Comparison of ENCODE assay signal across 1 cellular context in genomic region chr11:86103808-86104207, GRCh38.
A peak's percentile ranks its signal among the peaks of the same experiment; 100 is the strongest.
TF ChIP-seq lines count a peak whose summit lies in the region.

No MANE protein-coding gene starts in this region.

TF ChIP-seq in K562, 482 proteins besides CTCF, POLR2A, EP300 and RAD21:
- 0 out of 2 replicates have a peak, but pooled peaks have one; percentile 11 for TF ChIP-seq DPF2 (IDR thresholded peaks at IDR 0.05)
- TF ChIP-seq VEZF1 (CRISPR knock-in tag; IDR thresholded peaks at IDR 0.05): no peak
- TF ChIP-seq JUND (IDR thresholded peaks at IDR 0.05; ENCODE audit: borderline replicate concordance, low read depth, low read length): peak; percentile 79; the same call in 1 of the 2 replicates
- TF ChIP-seq JUND (tag; IDR thresholded peaks at IDR 0.05; ENCODE audit: borderline replicate concordance, low read depth, low read length): peak; percentile 81
- TF ChIP-seq SOX6 (IDR thresholded peaks at IDR 0.05): peak; percentile 75
- no peak for TF ChIP-seq NR4A1 (CRISPR knock-in tag; IDR thresholded peaks at IDR 0.05)
- TF ChIP-seq NR4A1 (tag; IDR thresholded peaks at IDR 0.05): no peak
- TF ChIP-seq, protein P1, sequence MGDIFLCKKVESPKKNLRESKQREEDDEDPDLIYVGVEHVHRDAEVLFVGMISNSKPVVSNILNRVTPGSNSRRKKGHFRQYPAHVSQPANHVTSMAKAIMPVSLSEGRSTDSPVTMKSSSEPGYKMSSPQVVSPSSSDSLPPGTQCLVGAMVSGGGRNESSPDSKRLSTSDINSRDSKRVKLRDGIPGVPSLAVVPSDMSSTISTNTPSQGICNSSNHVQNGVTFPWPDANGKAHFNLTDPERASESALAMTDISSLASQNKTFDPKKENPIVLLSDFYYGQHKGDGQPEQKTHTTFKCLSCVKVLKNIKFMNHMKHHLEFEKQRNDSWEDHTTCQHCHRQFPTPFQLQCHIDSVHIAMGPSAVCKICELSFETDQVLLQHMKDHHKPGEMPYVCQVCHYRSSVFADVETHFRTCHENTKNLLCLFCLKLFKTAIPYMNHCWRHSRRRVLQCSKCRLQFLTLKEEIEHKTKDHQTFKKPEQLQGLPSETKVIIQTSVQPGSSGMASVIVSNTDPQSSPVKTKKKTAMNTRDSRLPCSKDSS (IDR thresholded peaks at IDR 0.05; ENCODE audit: low read depth, partially characterized antibody): no peak
- TF ChIP-seq PHB (CRISPR knock-in tag; IDR thresholded peaks at IDR 0.05): no peak
- TF ChIP-seq SMARCA4 (IDR thresholded peaks at IDR 0.05): 0 out of 2 replicates have a peak, but pooled peaks have one; percentile 26
- TF ChIP-seq ATF3 (IDR thresholded peaks at IDR 0.05): peak; percentile 74
- TF ChIP-seq ATF3 (CRISPR knock-in tag; conservative IDR thresholded peaks at IDR 0.05): no peak
- no peak for TF ChIP-seq ELF4 (CRISPR knock-in tag; IDR thresholded peaks at IDR 0.05)
- TF ChIP-seq MAFG (tag; conservative IDR thresholded peaks at IDR 0.05): no peak
- TF ChIP-seq, protein P2, sequence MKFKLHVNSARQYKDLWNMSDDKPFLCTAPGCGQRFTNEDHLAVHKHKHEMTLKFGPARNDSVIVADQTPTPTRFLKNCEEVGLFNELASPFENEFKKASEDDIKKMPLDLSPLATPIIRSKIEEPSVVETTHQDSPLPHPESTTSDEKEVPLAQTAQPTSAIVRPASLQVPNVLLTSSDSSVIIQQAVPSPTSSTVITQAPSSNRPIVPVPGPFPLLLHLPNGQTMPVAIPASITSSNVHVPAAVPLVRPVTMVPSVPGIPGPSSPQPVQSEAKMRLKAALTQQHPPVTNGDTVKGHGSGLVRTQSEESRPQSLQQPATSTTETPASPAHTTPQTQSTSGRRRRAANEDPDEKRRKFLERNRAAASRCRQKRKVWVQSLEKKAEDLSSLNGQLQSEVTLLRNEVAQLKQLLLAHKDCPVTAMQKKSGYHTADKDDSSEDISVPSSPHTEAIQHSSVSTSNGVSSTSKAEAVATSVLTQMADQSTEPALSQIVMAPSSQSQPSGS (CRISPR knock-in tag; IDR thresholded peaks at IDR 0.05): no peak
- no peak for TF ChIP-seq RNF2 (IDR thresholded peaks at IDR 0.05)
- TF ChIP-seq ZNF121 (CRISPR knock-in tag; conservative IDR thresholded peaks at IDR 0.05): no peak
- TF ChIP-seq, protein P3, sequence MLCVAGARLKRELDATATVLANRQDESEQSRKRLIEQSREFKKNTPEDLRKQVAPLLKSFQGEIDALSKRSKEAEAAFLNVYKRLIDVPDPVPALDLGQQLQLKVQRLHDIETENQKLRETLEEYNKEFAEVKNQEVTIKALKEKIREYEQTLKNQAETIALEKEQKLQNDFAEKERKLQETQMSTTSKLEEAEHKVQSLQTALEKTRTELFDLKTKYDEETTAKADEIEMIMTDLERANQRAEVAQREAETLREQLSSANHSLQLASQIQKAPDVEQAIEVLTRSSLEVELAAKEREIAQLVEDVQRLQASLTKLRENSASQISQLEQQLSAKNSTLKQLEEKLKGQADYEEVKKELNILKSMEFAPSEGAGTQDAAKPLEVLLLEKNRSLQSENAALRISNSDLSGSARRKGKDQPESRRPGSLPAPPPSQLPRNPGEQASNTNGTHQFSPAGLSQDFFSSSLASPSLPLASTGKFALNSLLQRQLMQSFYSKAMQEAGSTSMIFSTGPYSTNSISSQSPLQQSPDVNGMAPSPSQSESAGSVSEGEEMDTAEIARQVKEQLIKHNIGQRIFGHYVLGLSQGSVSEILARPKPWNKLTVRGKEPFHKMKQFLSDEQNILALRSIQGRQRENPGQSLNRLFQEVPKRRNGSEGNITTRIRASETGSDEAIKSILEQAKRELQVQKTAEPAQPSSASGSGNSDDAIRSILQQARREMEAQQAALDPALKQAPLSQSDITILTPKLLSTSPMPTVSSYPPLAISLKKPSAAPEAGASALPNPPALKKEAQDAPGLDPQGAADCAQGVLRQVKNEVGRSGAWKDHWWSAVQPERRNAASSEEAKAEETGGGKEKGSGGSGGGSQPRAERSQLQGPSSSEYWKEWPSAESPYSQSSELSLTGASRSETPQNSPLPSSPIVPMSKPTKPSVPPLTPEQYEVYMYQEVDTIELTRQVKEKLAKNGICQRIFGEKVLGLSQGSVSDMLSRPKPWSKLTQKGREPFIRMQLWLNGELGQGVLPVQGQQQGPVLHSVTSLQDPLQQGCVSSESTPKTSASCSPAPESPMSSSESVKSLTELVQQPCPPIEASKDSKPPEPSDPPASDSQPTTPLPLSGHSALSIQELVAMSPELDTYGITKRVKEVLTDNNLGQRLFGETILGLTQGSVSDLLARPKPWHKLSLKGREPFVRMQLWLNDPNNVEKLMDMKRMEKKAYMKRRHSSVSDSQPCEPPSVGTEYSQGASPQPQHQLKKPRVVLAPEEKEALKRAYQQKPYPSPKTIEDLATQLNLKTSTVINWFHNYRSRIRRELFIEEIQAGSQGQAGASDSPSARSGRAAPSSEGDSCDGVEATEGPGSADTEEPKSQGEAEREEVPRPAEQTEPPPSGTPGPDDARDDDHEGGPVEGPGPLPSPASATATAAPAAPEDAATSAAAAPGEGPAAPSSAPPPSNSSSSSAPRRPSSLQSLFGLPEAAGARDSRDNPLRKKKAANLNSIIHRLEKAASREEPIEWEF (CRISPR knock-in tag; IDR thresholded peaks at IDR 0.05): no peak
- TF ChIP-seq, protein P4, sequence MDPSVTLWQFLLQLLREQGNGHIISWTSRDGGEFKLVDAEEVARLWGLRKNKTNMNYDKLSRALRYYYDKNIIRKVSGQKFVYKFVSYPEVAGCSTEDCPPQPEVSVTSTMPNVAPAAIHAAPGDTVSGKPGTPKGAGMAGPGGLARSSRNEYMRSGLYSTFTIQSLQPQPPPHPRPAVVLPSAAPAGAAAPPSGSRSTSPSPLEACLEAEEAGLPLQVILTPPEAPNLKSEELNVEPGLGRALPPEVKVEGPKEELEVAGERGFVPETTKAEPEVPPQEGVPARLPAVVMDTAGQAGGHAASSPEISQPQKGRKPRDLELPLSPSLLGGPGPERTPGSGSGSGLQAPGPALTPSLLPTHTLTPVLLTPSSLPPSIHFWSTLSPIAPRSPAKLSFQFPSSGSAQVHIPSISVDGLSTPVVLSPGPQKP (CRISPR knock-in tag; IDR thresholded peaks at IDR 0.05): no peak
- TF ChIP-seq NCOA4 (IDR thresholded peaks at IDR 0.05; ENCODE audit: partially characterized antibody): no peak
- no peak for TF ChIP-seq PHF21A (IDR thresholded peaks at IDR 0.05; ENCODE audit: borderline replicate concordance, low read depth)
- TF ChIP-seq SIN3B (IDR thresholded peaks at IDR 0.05; ENCODE audit: low read depth): no peak
- TF ChIP-seq USF2 (CRISPR knock-in tag; IDR thresholded peaks at IDR 0.05): no peak
- no peak for TF ChIP-seq TAF1 (IDR thresholded peaks at IDR 0.05; ENCODE audit: control insufficient read depth, extremely low read depth, insufficient read depth, low read length, severe bottlenecking)
- no peak for TF ChIP-seq SPI1 (IDR thresholded peaks at IDR 0.05; ENCODE audit: borderline replicate concordance, low read depth, low read length)
- no peak for TF ChIP-seq ZNF384 (IDR thresholded peaks at IDR 0.05; ENCODE audit: low read depth, low read length)
- no peak for TF ChIP-seq EWSR1 (IDR thresholded peaks at IDR 0.05; ENCODE audit: borderline replicate concordance, low read depth, partially characterized antibody)
- TF ChIP-seq, protein P5, sequence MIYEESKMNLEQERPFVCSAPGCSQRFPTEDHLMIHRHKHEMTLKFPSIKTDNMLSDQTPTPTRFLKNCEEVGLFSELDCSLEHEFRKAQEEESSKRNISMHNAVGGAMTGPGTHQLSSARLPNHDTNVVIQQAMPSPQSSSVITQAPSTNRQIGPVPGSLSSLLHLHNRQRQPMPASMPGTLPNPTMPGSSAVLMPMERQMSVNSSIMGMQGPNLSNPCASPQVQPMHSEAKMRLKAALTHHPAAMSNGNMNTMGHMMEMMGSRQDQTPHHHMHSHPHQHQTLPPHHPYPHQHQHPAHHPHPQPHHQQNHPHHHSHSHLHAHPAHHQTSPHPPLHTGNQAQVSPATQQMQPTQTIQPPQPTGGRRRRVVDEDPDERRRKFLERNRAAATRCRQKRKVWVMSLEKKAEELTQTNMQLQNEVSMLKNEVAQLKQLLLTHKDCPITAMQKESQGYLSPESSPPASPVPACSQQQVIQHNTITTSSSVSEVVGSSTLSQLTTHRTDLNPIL (CRISPR knock-in tag; IDR thresholded peaks at IDR 0.05): no peak
- TF ChIP-seq CREB3L1 (IDR thresholded peaks at IDR 0.05; ENCODE audit: borderline replicate concordance, low read depth): no peak
- TF ChIP-seq HOXB6 (CRISPR knock-in tag; IDR thresholded peaks at IDR 0.05; ENCODE audit: borderline replicate concordance): no peak
- TF ChIP-seq RBM39 (optimal IDR thresholded peaks at IDR 0.05; ENCODE audit: low read depth, low read length): no peak
- TF ChIP-seq CHD2 (IDR thresholded peaks at IDR 0.05; ENCODE audit: low read depth, low read length): no peak
- no peak for TF ChIP-seq USF1 (CRISPR knock-in tag; IDR thresholded peaks at IDR 0.05)
- no peak for TF ChIP-seq DDX20 (tag; IDR thresholded peaks at IDR 0.05; ENCODE audit: low read depth)
- TF ChIP-seq ATF7 (IDR thresholded peaks at IDR 0.05): no peak
- no peak for TF ChIP-seq PRPF4 (IDR thresholded peaks at IDR 0.05; ENCODE audit: insufficient read depth, low read depth, low read length, poor library complexity, severe bottlenecking)
- no peak for TF ChIP-seq ADNP (tag; IDR thresholded peaks at IDR 0.05)
- TF ChIP-seq TGIF2 (CRISPR knock-in tag; IDR thresholded peaks at IDR 0.05): no peak
- TF ChIP-seq NFIX (CRISPR knock-in tag; IDR thresholded peaks at IDR 0.05; ENCODE audit: low read depth): no peak
- TF ChIP-seq, protein P6, sequence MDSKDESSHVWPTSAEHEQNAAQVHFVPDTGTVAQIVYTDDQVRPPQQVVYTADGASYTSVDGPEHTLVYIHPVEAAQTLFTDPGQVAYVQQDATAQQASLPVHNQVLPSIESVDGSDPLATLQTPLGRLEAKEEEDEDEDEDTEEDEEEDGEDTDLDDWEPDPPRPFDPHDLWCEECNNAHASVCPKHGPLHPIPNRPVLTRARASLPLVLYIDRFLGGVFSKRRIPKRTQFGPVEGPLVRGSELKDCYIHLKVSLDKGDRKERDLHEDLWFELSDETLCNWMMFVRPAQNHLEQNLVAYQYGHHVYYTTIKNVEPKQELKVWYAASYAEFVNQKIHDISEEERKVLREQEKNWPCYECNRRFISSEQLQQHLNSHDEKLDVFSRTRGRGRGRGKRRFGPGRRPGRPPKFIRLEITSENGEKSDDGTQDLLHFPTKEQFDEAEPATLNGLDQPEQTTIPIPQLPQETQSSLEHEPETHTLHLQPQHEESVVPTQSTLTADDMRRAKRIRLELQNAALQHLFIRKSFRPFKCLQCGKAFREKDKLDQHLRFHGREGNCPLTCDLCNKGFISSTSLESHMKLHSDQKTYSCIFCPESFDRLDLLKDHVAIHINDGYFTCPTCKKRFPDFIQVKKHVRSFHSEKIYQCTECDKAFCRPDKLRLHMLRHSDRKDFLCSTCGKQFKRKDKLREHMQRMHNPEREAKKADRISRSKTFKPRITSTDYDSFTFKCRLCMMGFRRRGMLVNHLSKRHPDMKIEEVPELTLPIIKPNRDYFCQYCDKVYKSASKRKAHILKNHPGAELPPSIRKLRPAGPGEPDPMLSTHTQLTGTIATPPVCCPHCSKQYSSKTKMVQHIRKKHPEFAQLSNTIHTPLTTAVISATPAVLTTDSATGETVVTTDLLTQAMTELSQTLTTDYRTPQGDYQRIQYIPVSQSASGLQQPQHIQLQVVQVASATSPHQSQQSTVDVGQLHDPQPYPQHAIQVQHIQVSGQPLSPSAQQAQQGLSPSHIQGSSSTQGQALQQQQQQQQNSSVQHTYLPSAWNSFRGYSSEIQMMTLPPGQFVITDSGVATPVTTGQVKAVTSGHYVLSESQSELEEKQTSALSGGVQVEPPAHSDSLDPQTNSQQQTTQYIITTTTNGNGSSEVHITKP (IDR thresholded peaks at IDR 0.05; ENCODE audit: partially characterized antibody): no peak
- peak; percentile 77 for TF ChIP-seq FOSL1 (tag; conservative IDR thresholded peaks at IDR 0.05)
- TF ChIP-seq CCNT2 (IDR thresholded peaks at IDR 0.05; ENCODE audit: borderline replicate concordance, extremely low read depth, insufficient read length, low read depth, low read length): no peak
- TF ChIP-seq ZNF830 (CRISPR knock-in tag; IDR thresholded peaks at IDR 0.05): no peak
